In the genomic region with DNA sequence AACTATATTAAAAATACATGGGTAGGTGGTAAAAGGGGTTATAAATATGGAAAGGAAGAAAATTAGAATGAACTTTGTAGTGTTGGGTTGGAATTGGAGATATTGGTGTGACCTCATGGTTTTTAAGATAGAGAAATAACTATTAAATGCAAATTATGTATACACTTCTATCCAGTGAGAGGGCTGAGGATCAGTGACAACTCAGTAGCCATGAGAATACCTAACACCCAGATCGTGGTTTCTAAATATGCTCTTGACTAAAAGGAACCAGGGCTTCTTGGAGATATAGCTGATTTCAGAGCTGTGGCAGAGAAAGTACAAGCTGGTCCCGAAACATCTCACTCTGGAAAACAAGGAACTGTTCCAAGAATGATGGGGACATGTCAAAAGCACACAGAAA, we compare ENCODE assay signal across 28 cellular contexts. TPM values are rescaled to one million over a fixed set of nuclear protein-coding genes. Genes with fewer than 3 reads are reported as not detected.
"Had no signal": no experiment of that assay in that cellular context is flagged by ENCODE, and none has a peak within 500 bp of the region (broad histone marks: within the 10 kb centered on the region; RNA-seq: fewer than 3 reads in every experiment).

No MANE protein-coding gene starts in this region.

- H3K27ac Mint-ChIP-seq: effector memory CD8-positive, alpha-beta T cell; memory B cell; progenitor cell of endocrine pancreas; stimulated activated naive B cell treated with anti-CD40 and anti-IgM and Interleukin-4, amounts not matched to agents 10 μg/mL and 1 μg/mL and 100 μg/mL, for 72 hours; stimulated activated naive CD8-positive, alpha-beta T cell treated with anti-CD3 and anti-CD28 coated beads, Interleukin-15, Interleukin-2, amounts not matched to agents 100 ng/mL and 50 ng/mL, for 24 hours had no signal

- H3K36me3 ChIP-seq: uterus had no signal

- H3K36me3 Mint-ChIP-seq: memory B cell, natural killer cell had no signal

- H3K27me3 ChIP-seq: esophagus squamous epithelium, heart right ventricle, pancreas, suprapubic skin, transverse colon, upper lobe of right lung, uterus had no signal

- DNase-seq: cortex of kidney; effector memory CD8-positive, alpha-beta T cell; erythroblast; esophagus squamous epithelium; foreskin melanocyte; glutamatergic neuron; heart right ventricle; hippocampal formation; natural killer cell; pancreas; stimulated activated CD4-positive, alpha-beta T cell treated with anti-CD3 and anti-CD28 coated beads, Interleukin-12 subunit alpha, Interleukin-12 subunit beta, amount 100 ng/mL, for 4 hours; stimulated activated CD4-positive, alpha-beta T cell treated with anti-CD3 and anti-CD28 coated beads, Interleukin-1b, Interleukin-23, amount 100 ng/mL, for 48 hours; stimulated activated CD4-positive, alpha-beta T cell treated with anti-CD3 and anti-CD28 coated beads, Interleukin-4, amount 100 ng/mL, for 24 hours; stimulated activated naive B cell treated with anti-CD40 and anti-IgM and Interleukin-4, amounts not matched to agents 10 μg/mL and 1 μg/mL and 100 μg/mL, for 72 hours; transverse colon; upper lobe of right lung; uterus had no signal

- H3K4me1 Mint-ChIP-seq: memory B cell had no signal

- H3K9me3 Mint-ChIP-seq: effector memory CD8-positive, alpha-beta T cell; memory B cell; natural killer cell; stimulated activated naive B cell treated with anti-CD40 and anti-IgM and Interleukin-4, amounts not matched to agents 10 μg/mL and 1 μg/mL and 100 μg/mL, for 72 hours; stimulated activated naive CD8-positive, alpha-beta T cell treated with anti-CD3 and anti-CD28 coated beads, Interleukin-15, Interleukin-2, amounts not matched to agents 100 ng/mL and 50 ng/mL, for 24 hours had no signal

- H3K27ac ChIP-seq: esophagus squamous epithelium, heart right ventricle, neutrophil, pancreas, suprapubic skin, transverse colon, upper lobe of right lung, uterus had no signal

- H3K27me3 Mint-ChIP-seq: effector memory CD8-positive, alpha-beta T cell; stimulated activated naive B cell treated with anti-CD40 and anti-IgM and Interleukin-4, amounts not matched to agents 10 μg/mL and 1 μg/mL and 100 μg/mL, for 72 hours; stimulated activated naive CD8-positive, alpha-beta T cell treated with anti-CD3 and anti-CD28 coated beads, Interleukin-15, Interleukin-2, amounts not matched to agents 100 ng/mL and 50 ng/mL, for 24 hours had no signal

- H3K4me2 ChIP-seq: smooth muscle cell had no signal

- H3K9me3 ChIP-seq: esophagus squamous epithelium, heart right ventricle, neutrophil, pancreas, suprapubic skin, transverse colon, upper lobe of right lung, uterus had no signal

- FAIRE-seq: endometrium, keratinocyte, pancreas had no signal

- H3K4me3 Mint-ChIP-seq: effector memory CD8-positive, alpha-beta T cell; memory B cell; natural killer cell; stimulated activated naive B cell treated with anti-CD40 and anti-IgM and Interleukin-4, amounts not matched to agents 10 μg/mL and 1 μg/mL and 100 μg/mL, for 72 hours; stimulated activated naive CD8-positive, alpha-beta T cell treated with anti-CD3 and anti-CD28 coated beads, Interleukin-15, Interleukin-2, amounts not matched to agents 100 ng/mL and 50 ng/mL, for 24 hours had no signal

- H3K4me1 ChIP-seq: heart right ventricle, pancreas, suprapubic skin, transverse colon, upper lobe of right lung, uterus had no signal

- ATAC-seq: effector memory CD8-positive, alpha-beta T cell; heart right ventricle; left lobe of liver; natural killer cell; pancreas; sciatic nerve; stimulated activated naive B cell treated with anti-CD40 and anti-IgM and Interleukin-4, amounts not matched to agents 10 μg/mL and 1 μg/mL and 100 μg/mL, for 72 hours; upper lobe of right lung had no signal

- H3K4me3 ChIP-seq: esophagus squamous epithelium, heart right ventricle, lung, pancreas, smooth muscle cell, suprapubic skin, transverse colon, upper lobe of right lung, uterus had no signal

RNA-seq across cellular contexts. Expression of a gene that starts 44.4 kb away (rescaled TPM):
- polyA plus RNA-seq: keratinocyte had no signal
